Comparison of ENCODE assay signal across 31 cellular contexts in genomic region chr2:137980459-137980858, GRCh38. TPM values are rescaled to one million over a fixed set of nuclear protein-coding genes. Genes with fewer than 3 reads are reported as not detected.
DNase-seq lines count a peak whose midpoint lies in the region; ATAC-seq, FAIRE-seq and TF ChIP-seq lines count a peak whose summit lies in the region.
"Had no signal": no experiment of that assay in that cellular context is flagged by ENCODE, and none has a peak within 500 bp of the region (broad histone marks: within the 10 kb centered on the region; RNA-seq: fewer than 3 reads in every experiment).

No MANE protein-coding gene starts in this region.

- H3K27me3 ChIP-seq in HepG2 (ENCODE audit: control insufficient read depth in 1 of 2, insufficient read depth in 2 of 2, low read length in 2 of 2) = no peaks in the 10 kb centered on the region
- no peaks in the 10 kb centered on the region for H3K27me3 ChIP-seq in right lobe of liver
- H3K27me3 ChIP-seq in tibial artery = no peaks in the 10 kb centered on the region
- H3K27me3 ChIP-seq in MG63 = no peaks in the 10 kb centered on the region
- H3K27me3 ChIP-seq: adrenal gland, transverse colon had no signal

- peaks cover 12 to 66% of the 10 kb centered on the region in 2 experiments for H3K36me3 ChIP-seq in HepG2 (replicated peaks in 1 of 2; ENCODE audit: control insufficient read depth in 1 of 2, insufficient read depth in 2 of 2, low read length in 2 of 2)
- H3K36me3 ChIP-seq in right lobe of liver = peaks cover 0 to 16% (median 10%) of the 10 kb centered on the region in 4 donors
- no peaks in the 10 kb centered on the region for H3K36me3 ChIP-seq in SK-N-MC (ENCODE audit: insufficient read depth, low read length)
- H3K36me3 ChIP-seq in tibial artery = peaks cover 0 to 9% (median 9%) of the 10 kb centered on the region in 3 donors
- H3K36me3 ChIP-seq in MG63 = no peaks in the 10 kb centered on the region
- H3K36me3 ChIP-seq: adrenal gland, transverse colon had no signal

- intact Hi-C loops in HepG2 (cut with micrococcal nuclease; ENCODE audit: unreplicated experiment) = no loop called here
- intact Hi-C loops in right lobe of liver (cut with DNase I) = no loop called here
- intact Hi-C loops in tibial artery (cut with DNase I; ENCODE audit: low total_unique reads) = no loop called here

- in situ Hi-C loops in HepG2 (cut with HindIII; ENCODE audit: extremely low pct_ligation_motif_present, low pct_unique_long_range_greater_than_20kb) = no loop called here

- TF ChIP-seq POLR2A in HepG2 (IDR thresholded peaks at IDR 0.05; ENCODE audit: insufficient read depth in 1 of 2, low read depth in 2 of 2, low read length in 2 of 2) = no peak
- no peak for TF ChIP-seq POLR2A in right lobe of liver (IDR thresholded peaks at IDR 0.05)

- no peak overlapping the region for H3K4me3 ChIP-seq in HepG2 (replicated peaks in 1 of 3; ENCODE audit: insufficient read depth in 1 of 3, low read depth in 2 of 3, low read length in 3 of 3)
- no peak overlapping the region for H3K4me3 ChIP-seq in right lobe of liver
- H3K4me3 ChIP-seq in SK-N-MC = no peak overlapping the region
- H3K4me3 ChIP-seq in tibial artery = no peak overlapping the region
- H3K4me3 ChIP-seq in MG63 = no peak overlapping the region
- H3K4me3 ChIP-seq: A549, adrenal gland, mucosa of descending colon, transverse colon had no signal

- H3K27ac ChIP-seq in HepG2 (ENCODE audit: extremely low read length, insufficient read depth, low read length) (no peak overlapping the region), right lobe of liver (no peak overlapping the region), SK-N-MC (peak overlapping the region; percentile 7; the same call in 1 of the 2 replicates), tibial artery (peak overlapping the region; percentile 42 to 58)
- H3K27ac ChIP-seq: A549, RWPE1 had no signal

- POLR2A ChIA-PET in HepG2 (lab: Yijun Ruan, JAX) = interaction anchor here (1.4 kb wide), 1 partner anchor 16 kb away, joined by 4 read pairs; the partner anchor contains the start of gene HNMT

- no peak for TF ChIP-seq RAD21 in HepG2 (CRISPR knock-in tag; IDR thresholded peaks at IDR 0.05)

- no peaks in the 10 kb centered on the region for H3K9me3 ChIP-seq in HepG2 (ENCODE audit: low read length)
- H3K9me3 ChIP-seq in right lobe of liver = no peaks in the 10 kb centered on the region
- H3K9me3 ChIP-seq in SK-N-MC (ENCODE audit: low read depth, low read length) = no peaks in the 10 kb centered on the region
- H3K9me3 ChIP-seq in tibial artery = no peaks in the 10 kb centered on the region
- H3K9me3 ChIP-seq in MG63 = no peaks in the 10 kb centered on the region
- H3K9me3 ChIP-seq: A549, adrenal gland, mucosa of descending colon, SK-N-SH, transverse colon had no signal

- no peak overlapping the region for H2AFZ ChIP-seq in HepG2 (ENCODE audit: low read length)

- no peak overlapping the region for H3K4me2 ChIP-seq in HepG2 (ENCODE audit: low read depth, low read length)
- H3K4me2 ChIP-seq: A549, SK-N-SH had no signal

- CTCF ChIA-PET in HepG2 (lab: Yijun Ruan, JAX; ENCODE audit: low intra/inter-chr PET ratio, low total read pairs) = no interaction called here

- ATAC-seq in HepG2 = no peak
- ATAC-seq in right lobe of liver = no peak
- no peak for ATAC-seq in HG03460 (IDR thresholded peaks at IDR 0.05; ENCODE audit: unreplicated experiment)
- ATAC-seq: A549; activated CD4-positive, CD25-positive, alpha-beta regulatory T cell treated with anti-CD3 and anti-CD28 coated beads, Interleukin-2, amount 50 U/mL, for 24 hours; activated T-cell treated with anti-CD3 and anti-CD28 coated beads, Interleukin-2, amount 50 U/mL, for 72 hours; HCT116; left cardiac atrium; mucosa of descending colon; natural killer cell treated with Interleukin-12 subunit alpha and Interleukin-12 subunit beta and Interleukin-15 and Interleukin-18, amount 100 ng/mL, for 72 hours had no signal

- FAIRE-seq in HepG2 (lab: Jason Lieb, UNC) = no peak
- FAIRE-seq: A549, frontal cortex had no signal

- DNase-seq in HepG2 (ENCODE audit: low spot score) (no peak), right lobe of liver (no peak), SK-N-MC (ENCODE audit: low read depth, low spot score) (no peak), fibroblast of gingiva (ENCODE audit: low read depth) (peak; percentile 21), tibial artery (no peak), GM19240 (ENCODE audit: insufficient read length, low spot score) (no peak), MG63 (no peak)
- DNase-seq: activated CD4-positive, alpha-beta T cell treated with anti-CD3 and anti-CD28 coated beads, Interleukin-2, amount 50 U/mL, for 48 hours; activated naive CD4-positive, alpha-beta T cell treated with Interleukin-2 at 50 U/mL for 16 hours; activated T-cell treated with anti-CD3 and anti-CD28 coated beads, Interleukin-2, amount 50 U/mL, for 72 hours; adrenal gland; DMS153; effector CD4-positive, alpha-beta T cell; left cardiac atrium; mucosa of descending colon; NCI-H1092 treated with DMSO at 0.1 percent for 48 hours; NCI-H1694 treated with DMSO at 0.1 percent for 48 hours; occipital lobe; SK-N-SH; stimulated activated CD4-positive, alpha-beta T cell treated with anti-CD3 and anti-CD28 coated beads, Interleukin-4, amount 100 ng/mL, for 24 hours; T-helper 2 cell; transverse colon had no signal

- peaks cover 47% of the 10 kb centered on the region; the same call in 1 of the 2 replicates for H4K20me1 ChIP-seq in HepG2 (ENCODE audit: insufficient read depth, low read length)

- peaks cover 86% of the 10 kb centered on the region for H3K79me2 ChIP-seq in HepG2 (ENCODE audit: insufficient read depth, low read length)

- BruUV-seq in HepG2 (replicated peaks; lab: Mats Ljungman, UMichigan) = no TSS peak

- no peak overlapping the region for H3K9ac ChIP-seq in HepG2 (ENCODE audit: insufficient read depth, low read depth, low read length)
- no peak overlapping the region for H3K9ac ChIP-seq in SK-N-MC (ENCODE audit: insufficient read length)
- H3K9ac ChIP-seq: SK-N-SH had no signal

- peaks cover 62% of the 10 kb centered on the region for H3K4me1 ChIP-seq in HepG2 (ENCODE audit: insufficient read depth, low read length)
- H3K4me1 ChIP-seq in right lobe of liver = peaks cover 0 to 10% (median 0%) of the 10 kb centered on the region in 4 donors
- H3K4me1 ChIP-seq in tibial artery = peaks cover 0 to 16% (median 7%) of the 10 kb centered on the region in 4 donors

- TF ChIP-seq CTCF in HepG2 (CRISPR knock-in tag; IDR thresholded peaks at IDR 0.05) (no peak), right lobe of liver (IDR thresholded peaks at IDR 0.05) (no peak), tibial artery (IDR thresholded peaks at IDR 0.05) (no peak)

- TF ChIP-seq EP300 in HepG2 (IDR thresholded peaks at IDR 0.05; ENCODE audit: low read depth in 2 of 2, low read length in 2 of 2) = no peak
- TF ChIP-seq EP300 in HepG2 (CRISPR knock-in tag; IDR thresholded peaks at IDR 0.05; ENCODE audit: borderline replicate concordance) = no peak

RNA-seq across cellular contexts. Expression of gene HNMT, which starts 16.2 kb away (rescaled TPM):
- total RNA-seq in HepG2 (2016; rRNA removed; fragmentation: Illumina TruSeq; extraction: Trizol) = 309 and 372 TPM in 2 replicates
- 103 and 116 TPM in 2 replicates for total RNA-seq in HepG2 (2016; cell fraction: cytosol; rRNA removed; fragmentation: Illumina TruSeq; extraction: Trizol; ENCODE audit: low read depth)
- 312 and 373 TPM in 2 replicates for total RNA-seq in HepG2 (2016; cell fraction: insoluble cytoplasmic fraction; rRNA removed; fragmentation: Illumina TruSeq; extraction: Trizol)
- 157 and 177 TPM in 2 replicates for total RNA-seq in HepG2 (2016; cell fraction: membrane; rRNA removed; fragmentation: Illumina TruSeq; extraction: Trizol)
- total RNA-seq in HepG2 (2016; cell fraction: nucleus; rRNA removed; fragmentation: Illumina TruSeq; extraction: Trizol) = 234 and 240 TPM in 2 replicates
- 259 and 279 TPM in 2 replicates for polyA plus RNA-seq in HepG2 (2011; rRNA removed)
- 170 and 271 TPM in 2 replicates for polyA plus RNA-seq in HepG2 (2011; cell fraction: cytosol; rRNA removed)
- 129 and 171 TPM in 2 replicates for polyA plus RNA-seq in HepG2 (2011; cell fraction: nucleus; rRNA removed)
- 561 and 648 TPM in 2 replicates for polyA plus RNA-seq in HepG2 (2012)
- polyA plus RNA-seq in HepG2 (2016; cell fraction: cytosol; fragmentation: Illumina TruSeq; extraction: Trizol; ENCODE audit: low read depth) = 80.3 and 85.6 TPM in 2 replicates
- polyA plus RNA-seq in HepG2 (2016; cell fraction: insoluble cytoplasmic fraction; fragmentation: Illumina TruSeq; extraction: Trizol; ENCODE audit: low read depth) = 297 and 326 TPM in 2 replicates
- 111 and 113 TPM in 2 replicates for polyA plus RNA-seq in HepG2 (2016; cell fraction: membrane; fragmentation: Illumina TruSeq; extraction: Trizol; ENCODE audit: low read depth)
- 221 and 224 TPM in 2 replicates for polyA plus RNA-seq in HepG2 (2016; cell fraction: nucleus; fragmentation: Illumina TruSeq; extraction: Trizol; ENCODE audit: insufficient read depth, low read depth)
- 14.7 and 77.3 TPM in 2 replicates for polyA minus RNA-seq in HepG2 (2011; rRNA and poly(A)+ RNA removed; ENCODE audit: low replicate concordance)
- 111 and 128 TPM in 2 replicates for polyA minus RNA-seq in HepG2 (2011; cell fraction: cytosol; rRNA and poly(A)+ RNA removed)
- 529 and 697 TPM in 2 replicates for polyA minus RNA-seq in HepG2 (2011; cell fraction: nucleus; rRNA and poly(A)+ RNA removed)
- total RNA-seq in right lobe of liver = 100 to 1,000 TPM in 1 of 6 experiments, 10 to 100 TPM in 5; 47.2 to 101 (median 59.8) TPM
- total RNA-seq in MG63 (2014; rRNA removed; shearing (Covaris generic); ENCODE audit: low replicate concordance) = not detected in 2 replicates
- total RNA-seq: activated T-cell treated with anti-CD3 and anti-CD28 coated beads, Interleukin-2, amount 50 U/mL, for 72 hours; B cell; G401; natural killer cell treated with Interleukin-12 subunit alpha and Interleukin-12 subunit beta and Interleukin-15 and Interleukin-18, amount 100 ng/mL, for 72 hours had no signal

Comparison
In these comparisons a context has a peak if more than half of its experiments do, and no peak if none do; other contexts are left out.
1. H3K27ac ChIP-seq: peak in SK-N-MC (single experiment) and tibial artery (2 of 2); none in HepG2 (single experiment) and right lobe of liver (0 of 3).
2. RNA of gene HNMT, which starts 16.2 kb away (total RNA-seq): 103 to 373 TPM in HepG2 and 47.2 to 101 TPM in right lobe of liver; not detected in MG63; every median in the first group is over 10 times any median in the second.